In the genomic region with DNA sequence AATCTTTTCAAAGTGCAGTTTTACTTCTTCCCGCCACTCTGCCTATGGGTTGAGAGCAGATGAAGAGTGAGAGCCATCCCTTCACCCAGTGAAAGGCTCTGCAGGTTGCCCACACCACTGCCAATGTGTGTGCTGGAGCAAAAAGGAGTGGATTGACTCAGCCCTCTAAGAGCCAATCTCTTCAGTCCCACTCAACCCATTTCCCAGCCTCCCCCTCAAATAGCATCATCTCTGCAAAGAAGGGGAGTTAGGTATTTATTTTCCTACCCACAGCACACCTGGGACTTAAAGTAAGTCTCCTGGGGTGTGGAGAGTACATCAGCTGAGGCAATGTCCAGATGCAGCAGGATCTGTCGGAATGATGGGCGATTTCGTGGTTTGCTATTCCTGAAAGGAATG, we compare ENCODE assay signal across 13 cellular contexts. TPM values are rescaled to one million over a fixed set of nuclear protein-coding genes. Genes with fewer than 3 reads are reported as not detected.
A peak's percentile ranks its signal among the peaks of the same experiment; 100 is the strongest.
DNase-seq lines count a peak whose midpoint lies in the region; ATAC-seq and TF ChIP-seq lines count a peak whose summit lies in the region.
"Had no signal": no experiment of that assay in that cellular context is flagged by ENCODE, and none has a peak within 500 bp of the region (broad histone marks: within the 10 kb centered on the region; RNA-seq: fewer than 3 reads in every experiment).

No MANE protein-coding gene starts in this region.

- intact Hi-C loops in CD4-positive, alpha-beta T cell (cut with DNase I, micrococcal nuclease), result no loop called here
- intact Hi-C loops in ovary (cut with DNase I), result no loop called here
- intact Hi-C loops in esophagus muscularis mucosa (cut with DNase I), result no loop called here

- H3K27me3 Mint-ChIP-seq in CD4-positive, alpha-beta T cell, result no peaks in the 10 kb centered on the region
- H3K27me3 Mint-ChIP-seq in activated naive CD8-positive, alpha-beta T cell treated with anti-CD3 and anti-CD28 coated beads, Interleukin-2, amount 10 ng/mL, durations not matched to agents 7 days and 5 days, result no peaks in the 10 kb centered on the region
- H3K27me3 Mint-ChIP-seq in nephron (ENCODE audit: low read depth), result no peaks in the 10 kb centered on the region

- H3K36me3 ChIP-seq in HEK293 (ENCODE audit: control insufficient read depth in 2 of 2, insufficient read depth in 1 of 2, low read length in 2 of 2) (peaks cover 15 to 88% of the 10 kb centered on the region in 2 experiments), ovary (no peaks in the 10 kb centered on the region), esophagus muscularis mucosa (peaks cover 28 to 93% (median 88%) of the 10 kb centered on the region in 4 donors)

- H3K9me3 ChIP-seq in CD4-positive, alpha-beta T cell (ENCODE audit: control insufficient read depth, low read length), result no peaks in the 10 kb centered on the region
- H3K9me3 ChIP-seq in HEK293 (ENCODE audit: control insufficient read depth, insufficient read depth, low read depth, low read length), result no peaks in the 10 kb centered on the region
- no peaks in the 10 kb centered on the region for H3K9me3 ChIP-seq in ovary
- H3K9me3 ChIP-seq in esophagus muscularis mucosa, result no peaks in the 10 kb centered on the region

- TF ChIP-seq CTCF in CD4-positive, alpha-beta T cell (IDR thresholded peaks at IDR 0.05), result no peak
- TF ChIP-seq CTCF in HEK293 (tag by site-specific recombination; IDR thresholded peaks at IDR 0.05) (no peak), nephron (IDR thresholded peaks at IDR 0.05; ENCODE audit: unreplicated experiment in 3 of 3) (no peak), ovary (IDR thresholded peaks at IDR 0.05) (no peak), esophagus muscularis mucosa (IDR thresholded peaks at IDR 0.05) (no peak)

- peaks cover 76% of the 10 kb centered on the region for H3K36me3 Mint-ChIP-seq in CD4-positive, alpha-beta T cell (ENCODE audit: low read depth)
- H3K36me3 Mint-ChIP-seq in activated naive CD8-positive, alpha-beta T cell treated with anti-CD3 and anti-CD28 coated beads, Interleukin-2, amount 10 ng/mL, durations not matched to agents 7 days and 5 days, result peaks cover 25% of the 10 kb centered on the region
- peaks cover 56% of the 10 kb centered on the region for H3K36me3 Mint-ChIP-seq in nephron (ENCODE audit: low read depth)

- H3K9me3 Mint-ChIP-seq in CD4-positive, alpha-beta T cell, result no peaks in the 10 kb centered on the region
- H3K9me3 Mint-ChIP-seq in activated naive CD8-positive, alpha-beta T cell treated with anti-CD3 and anti-CD28 coated beads, Interleukin-2, amount 10 ng/mL, durations not matched to agents 7 days and 5 days, result no peaks in the 10 kb centered on the region
- H3K9me3 Mint-ChIP-seq in nephron, result no peaks in the 10 kb centered on the region

- TF ChIP-seq EP300 in ovary (IDR thresholded peaks at IDR 0.05) (no peak), esophagus muscularis mucosa (IDR thresholded peaks at IDR 0.05) (no peak)

- DNase-seq in CD4-positive, alpha-beta T cell, result no peak
- DNase-seq in activated naive CD8-positive, alpha-beta T cell treated with anti-CD3 and anti-CD28 coated beads, Interleukin-2, amount 10 ng/mL, durations not matched to agents 7 days and 5 days, result no peak
- no peak for DNase-seq in ovary
- DNase-seq in LoVo (ENCODE audit: low spot score), result no peak
- no peak for DNase-seq in NCI-H226
- no peak for DNase-seq in esophagus muscularis mucosa (ENCODE audit: extremely low spot score)
- DNase-seq: activated effector memory CD4-positive, alpha-beta T cell treated with anti-CD3 and anti-CD28 coated beads, Interleukin-2, amount 50 U/mL, for 16 hours; C1 segment of cervical spinal cord; left cardiac atrium had no signal

- no peak overlapping the region for H3K27ac ChIP-seq in CD4-positive, alpha-beta T cell (ENCODE audit: low read depth, low read length)
- H3K27ac ChIP-seq in HEK293 (ENCODE audit: extremely low read depth, low read depth, low read length) (no peak overlapping the region), ovary (no peak overlapping the region), esophagus muscularis mucosa (replicated peaks in 1 of 4) (no peak overlapping the region)

- H3K4me1 Mint-ChIP-seq in CD4-positive, alpha-beta T cell (ENCODE audit: low read depth), result peaks cover 11% of the 10 kb centered on the region
- H3K4me1 Mint-ChIP-seq in activated naive CD8-positive, alpha-beta T cell treated with anti-CD3 and anti-CD28 coated beads, Interleukin-2, amount 10 ng/mL, durations not matched to agents 7 days and 5 days, result peaks cover 5% of the 10 kb centered on the region
- peaks cover 5% of the 10 kb centered on the region for H3K4me1 Mint-ChIP-seq in nephron

- POLR2A ChIA-PET in CD4-positive, alpha-beta T cell (lab: Charles Lee), result interaction anchor here (0.6 to 3.6 kb wide), 3 partner anchors 11 to 20 kb away, joined by 3 to 24 read pairs (median 7); a partner anchor contains a TSS
- POLR2A ChIA-PET in HEK293 (lab: Yijun Ruan, JAX), result interaction anchor here (0.7 to 3.9 kb wide), 6 partner anchors 9 to 163 kb away, joined by 3 to 39 read pairs (median 6); a partner anchor contains a TSS
- POLR2A ChIA-PET in activated naive CD8-positive, alpha-beta T cell treated with anti-CD3 and anti-CD28 coated beads, Interleukin-2, amount 10 ng/mL, durations not matched to agents 7 days and 5 days (lab: Charles Lee), result interaction anchor here (1.0 to 1.9 kb wide), 3 partner anchors 11 to 28 kb away, joined by 3 to 8 read pairs (median 3); no protein-coding TSS in a partner anchor

- no peaks in the 10 kb centered on the region for H3K27me3 ChIP-seq in CD4-positive, alpha-beta T cell (ENCODE audit: control insufficient read depth, insufficient read depth, low read length)
- no peaks in the 10 kb centered on the region for H3K27me3 ChIP-seq in ovary
- H3K27me3 ChIP-seq in esophagus muscularis mucosa, result no peaks in the 10 kb centered on the region

- H3K4me3 Mint-ChIP-seq in CD4-positive, alpha-beta T cell, result no peak overlapping the region
- H3K4me3 Mint-ChIP-seq in activated naive CD8-positive, alpha-beta T cell treated with anti-CD3 and anti-CD28 coated beads, Interleukin-2, amount 10 ng/mL, durations not matched to agents 7 days and 5 days, result no peak overlapping the region
- H3K4me3 Mint-ChIP-seq in nephron, result no peak overlapping the region

- H3K4me1 ChIP-seq in HEK293 (ENCODE audit: control insufficient read depth, insufficient read depth, low read length) (no peaks in the 10 kb centered on the region), ovary (ENCODE audit: insufficient read depth) (peaks cover 2% of the 10 kb centered on the region), esophagus muscularis mucosa (peaks cover 6 to 29% (median 22%) of the 10 kb centered on the region in 4 donors)

- CTCF ChIA-PET in CD4-positive, alpha-beta T cell (lab: Charles Lee), result no interaction called here
- CTCF ChIA-PET in HEK293 (lab: Yijun Ruan, JAX), result interaction anchor here (0.7 kb wide), 1 partner anchor 17 kb away, joined by 3 read pairs; a partner anchor contains a TSS

- WGBS in ovary, 3 donors, result 78 to 83% (median 81%) methylated on average over 4 of the region's 4 CpGs
- WGBS in esophagus muscularis mucosa, result 84% methylated on average over 4 of the region's 4 CpGs

- peak overlapping the region; percentile 5 for H3K27ac Mint-ChIP-seq in CD4-positive, alpha-beta T cell
- H3K27ac Mint-ChIP-seq in activated naive CD8-positive, alpha-beta T cell treated with anti-CD3 and anti-CD28 coated beads, Interleukin-2, amount 10 ng/mL, durations not matched to agents 7 days and 5 days, result peak overlapping the region; percentile 24
- H3K27ac Mint-ChIP-seq in nephron, result peak overlapping the region; percentile 18 to 43 (median 31)

- no peak for ATAC-seq in CD4-positive, alpha-beta T cell (ENCODE audit: poor library complexity)
- no peak for ATAC-seq in activated naive CD8-positive, alpha-beta T cell treated with anti-CD3 and anti-CD28 coated beads, Interleukin-2, amount 10 ng/mL, durations not matched to agents 7 days and 5 days (ENCODE audit: low read depth)

- H3K4me3 ChIP-seq in HEK293 (ENCODE audit: low read depth, low read length), result no peak overlapping the region
- no peak overlapping the region for H3K4me3 ChIP-seq in ovary
- no peak overlapping the region for H3K4me3 ChIP-seq in esophagus muscularis mucosa

- TF ChIP-seq POLR2A in ovary (IDR thresholded peaks at IDR 0.05), result no peak
- no peak for TF ChIP-seq POLR2A in esophagus muscularis mucosa (IDR thresholded peaks at IDR 0.05; ENCODE audit: low read depth)

TF ChIP-seq in HEK293, 187 proteins besides CTCF, POLR2A, EP300 and RAD21 (continues in another document):
- TF ChIP-seq SALL2 (tag by site-specific recombination; IDR thresholded peaks at IDR 0.05; ENCODE audit: borderline replicate concordance) (no peak), ZNF311 (tag by site-specific recombination; IDR thresholded peaks at IDR 0.05; ENCODE audit: borderline replicate concordance) (no peak)

RNA-seq across cellular contexts. Expression of a gene that starts 15.3 kb away (rescaled TPM):
- 10 to 100 TPM; 12.6 to 15.2 TPM for total RNA-seq in CD4-positive, alpha-beta T cell
- 10 to 100 TPM; 24.6 to 30.0 TPM for total RNA-seq in activated naive CD8-positive, alpha-beta T cell treated with anti-CD3 and anti-CD28 coated beads, Interleukin-2, amount 10 ng/mL, durations not matched to agents 7 days and 5 days
- total RNA-seq in ovary (10 to 100 TPM; 19.5 to 53.2 (median 30.8) TPM), esophagus muscularis mucosa (10 to 100 TPM; 12.6 to 20.1 (median 18.9) TPM)
- 10 to 100 TPM; 19.5 to 33.4 TPM for polyA plus RNA-seq in ovary

RNA-seq across cellular contexts. Expression of a gene that starts 17.1 kb away (rescaled TPM):
- 10 to 100 TPM; 21.7 to 22.4 TPM for total RNA-seq in CD4-positive, alpha-beta T cell
- total RNA-seq in activated naive CD8-positive, alpha-beta T cell treated with anti-CD3 and anti-CD28 coated beads, Interleukin-2, amount 10 ng/mL, durations not matched to agents 7 days and 5 days, result 10 to 100 TPM; 32.3 to 34.9 TPM
- 10 to 100 TPM; 14.1 to 25.6 (median 21.9) TPM for total RNA-seq in ovary
- 10 to 100 TPM in 1 of 2 donors, 1 to 10 TPM in 1; 9.8 to 19.9 TPM for polyA plus RNA-seq in ovary
- 10 to 100 TPM; 12.7 to 16.6 (median 12.9) TPM for total RNA-seq in esophagus muscularis mucosa

RNA-seq across cellular contexts. Expression of a gene that starts 23.3 kb away (rescaled TPM):
- total RNA-seq in CD4-positive, alpha-beta T cell, result not detected
- total RNA-seq in activated naive CD8-positive, alpha-beta T cell treated with anti-CD3 and anti-CD28 coated beads, Interleukin-2, amount 10 ng/mL, durations not matched to agents 7 days and 5 days, result not detected
- 1 to 10 TPM in 1 of 7 donors, under 1 TPM in 1, not detected in 5; 0.68 to 1.1 TPM for total RNA-seq in ovary
- not detected for polyA plus RNA-seq in ovary
- not detected for total RNA-seq in esophagus muscularis mucosa
- total RNA-seq: left cardiac atrium, M059J, subcutaneous adipose tissue had no signal

RNA-seq across cellular contexts. Expression of a gene that starts 32.1 kb away (rescaled TPM):
- total RNA-seq in CD4-positive, alpha-beta T cell, result 1,000 to 10,000 TPM; 1,331 to 1,359 TPM
- 100 to 1,000 TPM; 824 to 837 TPM for total RNA-seq in activated naive CD8-positive, alpha-beta T cell treated with anti-CD3 and anti-CD28 coated beads, Interleukin-2, amount 10 ng/mL, durations not matched to agents 7 days and 5 days
- total RNA-seq in ovary (1,000 to 10,000 TPM in 2 of 7 donors, 100 to 1,000 TPM in 5; 413 to 1,163 (median 948) TPM), esophagus muscularis mucosa (100 to 1,000 TPM; 275 to 374 (median 365) TPM)
- polyA plus RNA-seq in ovary, result 1,000 to 10,000 TPM in 1 of 2 donors, 100 to 1,000 TPM in 1; 642 to 1,354 TPM

RNA-seq across cellular contexts. Expression of a gene that starts 42.4 kb away (rescaled TPM):
- 100 to 1,000 TPM; 133 to 142 TPM for total RNA-seq in CD4-positive, alpha-beta T cell
- 100 to 1,000 TPM; 218 to 231 TPM for total RNA-seq in activated naive CD8-positive, alpha-beta T cell treated with anti-CD3 and anti-CD28 coated beads, Interleukin-2, amount 10 ng/mL, durations not matched to agents 7 days and 5 days
- total RNA-seq in ovary (100 to 1,000 TPM in 4 of 7 donors, 10 to 100 TPM in 3; 46.1 to 131 (median 116) TPM), esophagus muscularis mucosa (10 to 100 TPM; 47.8 to 77.6 (median 65.3) TPM)
- 100 to 1,000 TPM; 125 to 320 TPM for polyA plus RNA-seq in ovary
